In genomic region chr2:56192664-56193305, GRCh38 we compare ENCODE assay signal across 32 cellular contexts. TPM values are rescaled to one million over a fixed set of nuclear protein-coding genes. Genes with fewer than 3 reads are reported as not detected.
"Had no signal": no experiment of that assay in that cellular context is flagged by ENCODE, and none has a peak within 500 bp of the region (broad histone marks: within the 10 kb centered on the region; RNA-seq: fewer than 3 reads in every experiment).

No MANE protein-coding gene starts in this region.

- H3K9me3 ChIP-seq: adrenal gland, body of pancreas, heart left ventricle, left lung, sigmoid colon, tibial artery had no signal

- H3K4me3 Mint-ChIP-seq: activated CD4-positive, alpha-beta memory T cell treated with anti-CD3 and anti-CD28 coated beads for 36 hours; activated CD4-positive, alpha-beta T cell treated with anti-CD3 and anti-CD28 coated beads, Interleukin-2, amount 10 ng/mL, durations not matched to agents 24 days and 14 days; activated naive CD4-positive, alpha-beta T cell treated with anti-CD3 and anti-CD28 coated beads for 36 hours; activated naive CD8-positive, alpha-beta T cell treated with anti-CD3 and anti-CD28 coated beads for 36 hours; activated T-helper 1 cell treated with anti-CD3 and anti-CD28 coated beads, Interleukin-12 subunit alpha, Interleukin-12 subunit beta, Interleukin-2, Interleukin-4 antibody, amounts not matched to agents 30 ng/mL and 10 ng/mL and 1 ng/mL, durations not matched to agents 14 hours and 24 hours and 36 hours; effector memory CD8-positive, alpha-beta T cell; natural killer cell; stimulated activated effector memory CD8-positive, alpha-beta T cell treated with anti-CD3 and anti-CD28 coated beads, Interleukin-12 subunit alpha, Interleukin-12 subunit beta, amount 100 ng/mL, for 72 hours; stimulated activated naive CD8-positive, alpha-beta T cell treated with anti-CD3 and anti-CD28 coated beads, Interleukin-15, amount 100 ng/mL, for 72 hours; T-helper 17 cell had no signal

- H3K27ac ChIP-seq: adrenal gland, body of pancreas, foreskin keratinocyte, heart left ventricle, left lung, sigmoid colon, tibial artery had no signal

- ATAC-seq: body of pancreas; effector memory CD8-positive, alpha-beta T cell; foreskin keratinocyte; left lung; natural killer cell; stimulated activated effector memory CD8-positive, alpha-beta T cell treated with anti-CD3 and anti-CD28 coated beads, Interleukin-12 subunit alpha, Interleukin-12 subunit beta, amount 100 ng/mL, for 72 hours; stimulated activated naive CD8-positive, alpha-beta T cell treated with anti-CD3 and anti-CD28 coated beads, Interleukin-15, amount 100 ng/mL, for 72 hours; T-helper 17 cell had no signal

- DNase-seq: activated CD4-positive, alpha-beta memory T cell treated with anti-CD3 and anti-CD28 coated beads for 36 hours; activated CD4-positive, alpha-beta T cell treated with anti-CD3 and anti-CD28 coated beads, Interleukin-2, amount 10 ng/mL, durations not matched to agents 24 days and 14 days; activated CD4-positive, CD25-positive, alpha-beta regulatory T cell treated with anti-CD3 and anti-CD28 coated beads, Interleukin-2, amount 50 U/mL, for 72 hours; activated CD8-positive, alpha-beta memory T cell treated with anti-CD3 and anti-CD28 coated beads, Interleukin-2, amount 50 U/mL, for 4 hours; activated effector memory CD4-positive, alpha-beta T cell treated with anti-CD3 and anti-CD28 coated beads, Interleukin-2, amount 50 U/mL, for 16 hours; activated naive CD4-positive, alpha-beta T cell treated with anti-CD3 and anti-CD28 coated beads for 36 hours; activated naive CD8-positive, alpha-beta T cell treated with anti-CD3 and anti-CD28 coated beads for 36 hours; activated T-cell treated with anti-CD3 and anti-CD28 coated beads, Interleukin-2, amount 50 U/mL, for 1 hour; adrenal gland; aorta; body of pancreas; cerebellar nuclear complex; cortex of kidney; effector memory CD8-positive, alpha-beta T cell; foreskin keratinocyte; heart left ventricle; hypothalamus; kidney glomerular epithelial cell; midbrain; natural killer cell; sigmoid colon; small intestine; stimulated activated CD4-positive, alpha-beta T cell treated with anti-CD3 and anti-CD28 coated beads, Interleukin-4, amount 100 ng/mL, for 24 hours; stimulated activated naive CD8-positive, alpha-beta T cell treated with anti-CD3 and anti-CD28 coated beads, Interleukin-15, amount 100 ng/mL, for 72 hours; substantia nigra; T-helper 17 cell; T1000; tibial artery had no signal

- H3K27ac Mint-ChIP-seq: activated CD4-positive, alpha-beta memory T cell treated with anti-CD3 and anti-CD28 coated beads for 36 hours; activated CD4-positive, alpha-beta T cell treated with anti-CD3 and anti-CD28 coated beads, Interleukin-2, amount 10 ng/mL, durations not matched to agents 24 days and 14 days; activated naive CD4-positive, alpha-beta T cell treated with anti-CD3 and anti-CD28 coated beads for 36 hours; activated naive CD8-positive, alpha-beta T cell treated with anti-CD3 and anti-CD28 coated beads for 36 hours; activated T-helper 1 cell treated with anti-CD3 and anti-CD28 coated beads, Interleukin-12 subunit alpha, Interleukin-12 subunit beta, Interleukin-2, Interleukin-4 antibody, amounts not matched to agents 30 ng/mL and 10 ng/mL and 1 ng/mL, durations not matched to agents 14 hours and 24 hours and 36 hours; effector memory CD8-positive, alpha-beta T cell; natural killer cell; stimulated activated effector memory CD8-positive, alpha-beta T cell treated with anti-CD3 and anti-CD28 coated beads, Interleukin-12 subunit alpha, Interleukin-12 subunit beta, amount 100 ng/mL, for 72 hours; stimulated activated naive CD8-positive, alpha-beta T cell treated with anti-CD3 and anti-CD28 coated beads, Interleukin-15, amount 100 ng/mL, for 72 hours; T-helper 17 cell had no signal

- H3K4me1 ChIP-seq: adrenal gland, body of pancreas, foreskin keratinocyte, sigmoid colon, tibial artery had no signal

- H3K4me1 Mint-ChIP-seq: activated CD4-positive, alpha-beta T cell treated with anti-CD3 and anti-CD28 coated beads, Interleukin-2, amount 10 ng/mL, durations not matched to agents 24 days and 14 days; activated naive CD8-positive, alpha-beta T cell treated with anti-CD3 and anti-CD28 coated beads for 36 hours; natural killer cell; stimulated activated effector memory CD8-positive, alpha-beta T cell treated with anti-CD3 and anti-CD28 coated beads, Interleukin-12 subunit alpha, Interleukin-12 subunit beta, amount 100 ng/mL, for 72 hours; stimulated activated naive CD8-positive, alpha-beta T cell treated with anti-CD3 and anti-CD28 coated beads, Interleukin-15, amount 100 ng/mL, for 72 hours; T-helper 17 cell had no signal

- H3K36me3 Mint-ChIP-seq: activated CD4-positive, alpha-beta memory T cell treated with anti-CD3 and anti-CD28 coated beads for 36 hours; activated naive CD8-positive, alpha-beta T cell treated with anti-CD3 and anti-CD28 coated beads for 36 hours; natural killer cell; stimulated activated effector memory CD8-positive, alpha-beta T cell treated with anti-CD3 and anti-CD28 coated beads, Interleukin-12 subunit alpha, Interleukin-12 subunit beta, amount 100 ng/mL, for 72 hours had no signal

- H3K36me3 ChIP-seq: adrenal gland, left lung, sigmoid colon had no signal

- H3K9me3 Mint-ChIP-seq: activated CD4-positive, alpha-beta memory T cell treated with anti-CD3 and anti-CD28 coated beads for 36 hours; activated CD4-positive, alpha-beta T cell treated with anti-CD3 and anti-CD28 coated beads, Interleukin-2, amount 10 ng/mL, durations not matched to agents 24 days and 14 days; activated naive CD4-positive, alpha-beta T cell treated with anti-CD3 and anti-CD28 coated beads for 36 hours; activated naive CD8-positive, alpha-beta T cell treated with anti-CD3 and anti-CD28 coated beads for 36 hours; activated T-helper 1 cell treated with anti-CD3 and anti-CD28 coated beads, Interleukin-12 subunit alpha, Interleukin-12 subunit beta, Interleukin-2, Interleukin-4 antibody, amounts not matched to agents 30 ng/mL and 10 ng/mL and 1 ng/mL, durations not matched to agents 14 hours and 24 hours and 36 hours; stimulated activated naive CD8-positive, alpha-beta T cell treated with anti-CD3 and anti-CD28 coated beads, Interleukin-15, amount 100 ng/mL, for 72 hours had no signal

- H3K27me3 ChIP-seq: body of pancreas, heart left ventricle, left lung, tibial artery had no signal

- H3K4me3 ChIP-seq: adrenal gland, body of pancreas, heart left ventricle, left lung, sigmoid colon, tibial artery had no signal

RNA-seq across cellular contexts. Expression of gene CCDC85A, which starts 9.0 kb away (rescaled TPM):
- total RNA-seq: activated CD4-positive, alpha-beta memory T cell treated with anti-CD3 and anti-CD28 coated beads for 36 hours; activated CD4-positive, alpha-beta T cell treated with anti-CD3 and anti-CD28 coated beads, Interleukin-2, amount 10 ng/mL, durations not matched to agents 24 days and 14 days; activated CD8-positive, alpha-beta memory T cell treated with anti-CD3 and anti-CD28 coated beads for 36 hours; activated naive CD4-positive, alpha-beta T cell treated with anti-CD3 and anti-CD28 coated beads for 36 hours; activated naive CD8-positive, alpha-beta T cell treated with anti-CD3 and anti-CD28 coated beads for 36 hours; activated T-helper 1 cell treated with anti-CD3 and anti-CD28 coated beads, Interleukin-12 subunit alpha, Interleukin-12 subunit beta, Interleukin-2, Interleukin-4 antibody, amounts not matched to agents 30 ng/mL and 10 ng/mL and 1 ng/mL, durations not matched to agents 14 hours and 24 hours and 36 hours; natural killer cell; T-helper 17 cell had no signal
